8 cellular contexts compared by ENCODE assay signal in genomic region chr10:67884313-67884841, GRCh38. TPM values are rescaled to one million over a fixed set of nuclear protein-coding genes. Genes with fewer than 3 reads are reported as not detected.
A peak's percentile ranks its signal among the peaks of the same experiment; 100 is the strongest.
DNase-seq lines count a peak whose midpoint lies in the region; ATAC-seq and TF ChIP-seq lines count a peak whose summit lies in the region.

TSS of gene SIRT1 (plus strand) at chr10:67884656. CDS start at chr10:67884722, 66 bp downstream.

- POLR2A ChIA-PET in naive thymus-derived CD4-positive, alpha-beta T cell (lab: Charles Lee) = interaction anchor here (1.0 to 7.4 kb wide), 9 partner anchors 28 to 526 kb away, joined by 3 to 54 read pairs (median 3); partner anchors contain the start of genes HERC4, HNRNPH3 and PBLD

- peaks cover 19% of the 10 kb centered on the region for H3K4me1 ChIP-seq in GM23338 (ENCODE audit: insufficient read depth)
- peaks cover 12 to 16% of the 10 kb centered on the region in 2 donors for H3K4me1 ChIP-seq in naive thymus-derived CD4-positive, alpha-beta T cell (ENCODE audit: control insufficient read depth in 2 of 2, insufficient read depth in 2 of 2, low read length in 2 of 2)

- peak; percentile 93 for ATAC-seq in GM23338
- ATAC-seq in naive thymus-derived CD4-positive, alpha-beta T cell = peak; percentile 89
- peak; percentile 93 for ATAC-seq in stimulated activated memory B cell treated with anti-CD40 and anti-IgM and Interleukin-4, amounts not matched to agents 10 μg/mL and 1 μg/mL and 100 μg/mL, for 72 hours

- no peaks in the 10 kb centered on the region for H3K9me2 ChIP-seq in GM23338 (ENCODE audit: insufficient read depth)

- intact Hi-C loops in naive thymus-derived CD4-positive, alpha-beta T cell (cut with micrococcal nuclease) = loop anchor here (1.0 to 10.0 kb wide), 14 partner anchors 16 to 1240 kb away; partner anchors contain the start of genes CCAR1 (in 2 of the 2), VPS26A (in 2 of the 2), DDX21 (in 1 of the 2) and HERC4 (in 1 of the 2)

- H3K9me3 ChIP-seq in naive thymus-derived CD4-positive, alpha-beta T cell (ENCODE audit: control insufficient read depth in 2 of 3, low read length in 3 of 3) = no peaks in the 10 kb centered on the region

- peaks cover 18% of the 10 kb centered on the region for H3K4me1 Mint-ChIP-seq in GM23338
- peaks cover 27 to 43% (median 35%) of the 10 kb centered on the region in 7 donors for H3K4me1 Mint-ChIP-seq in naive thymus-derived CD4-positive, alpha-beta T cell
- peaks cover 22% of the 10 kb centered on the region for H3K4me1 Mint-ChIP-seq in stimulated activated memory B cell treated with anti-CD40 and anti-IgM and Interleukin-4, amounts not matched to agents 10 μg/mL and 1 μg/mL and 100 μg/mL, for 72 hours

- peak within 1 kb of the TSS; percentile 93 for H3K4me2 ChIP-seq in GM23338

- peak within 1 kb of the TSS; percentile 75; the same call in 1 of the 2 replicates for H2AFZ ChIP-seq in GM23338

- H3K4me3 ChIP-seq in GM23338 = peak within 1 kb of the TSS; percentile 94
- H3K4me3 ChIP-seq in naive thymus-derived CD4-positive, alpha-beta T cell (ENCODE audit: low read length) = peak within 1 kb of the TSS; percentile 75

- CTCF ChIA-PET in naive thymus-derived CD4-positive, alpha-beta T cell (lab: Charles Lee) = interaction anchor here (0.9 to 1.5 kb wide), 2 partner anchors 11 to 96 kb away, joined by 3 to 6 read pairs; no protein-coding TSS in a partner anchor

- peaks cover 34% of the 10 kb centered on the region for H4K20me1 ChIP-seq in GM23338 (replicated peaks; ENCODE audit: insufficient read depth)

- peak within 1 kb of the TSS; percentile 92 for H3K27ac Mint-ChIP-seq in GM23338
- peak within 1 kb of the TSS; percentile 90 to 98 (median 95) for H3K27ac Mint-ChIP-seq in naive thymus-derived CD4-positive, alpha-beta T cell
- H3K27ac Mint-ChIP-seq in stimulated activated memory B cell treated with anti-CD40 and anti-IgM and Interleukin-4, amounts not matched to agents 10 μg/mL and 1 μg/mL and 100 μg/mL, for 72 hours = peak within 1 kb of the TSS; percentile 90

- no peaks in the 10 kb centered on the region for H3K27me3 ChIP-seq in GM23338 (ENCODE audit: insufficient read depth)
- H3K27me3 ChIP-seq in naive thymus-derived CD4-positive, alpha-beta T cell (ENCODE audit: control insufficient read depth in 2 of 2, insufficient read depth in 2 of 2, low read length in 2 of 2) = no peaks in the 10 kb centered on the region

- peaks cover 9% of the 10 kb centered on the region for H3F3A ChIP-seq in GM23338 (replicated peaks; ENCODE audit: low read depth)

- H3K36me3 ChIP-seq in GM23338 (ENCODE audit: insufficient read depth) = peaks cover 26% of the 10 kb centered on the region
- peaks cover 9 to 24% (median 11%) of the 10 kb centered on the region in 3 experiments for H3K36me3 ChIP-seq in naive thymus-derived CD4-positive, alpha-beta T cell (ENCODE audit: control insufficient read depth in 2 of 3, insufficient read depth in 3 of 3, low read length in 3 of 3)

- peak within 1 kb of the TSS; percentile 89 for H3K4me3 Mint-ChIP-seq in GM23338
- peak within 1 kb of the TSS; percentile 86 to 98 (median 95) for H3K4me3 Mint-ChIP-seq in naive thymus-derived CD4-positive, alpha-beta T cell
- peak within 1 kb of the TSS; percentile 99 for H3K4me3 Mint-ChIP-seq in stimulated activated memory B cell treated with anti-CD40 and anti-IgM and Interleukin-4, amounts not matched to agents 10 μg/mL and 1 μg/mL and 100 μg/mL, for 72 hours

- DNase-seq in EH (ENCODE audit: low read depth) (peak; percentile 92), GM23338 (ENCODE audit: low spot score) (peak; percentile 97), Kasumi-1 (lab: John Stamatoyannopoulos, UW) (peak; percentile 93 to 96), RKO (ENCODE audit: low spot score) (peak; percentile 92), fibroblast of gingiva (ENCODE audit: low read depth) (peak; percentile 94)
- peak; percentile 83 to 92 for DNase-seq in activated T-helper 1 cell treated with anti-CD3 and anti-CD28 coated beads, Interleukin-2, amount 50 U/mL, for 16 hours (ENCODE audit: low read depth in 1 of 2, low spot score in 1 of 2)
- peak; percentile 87 to 95 (median 90) for DNase-seq in naive thymus-derived CD4-positive, alpha-beta T cell

- peaks cover 45% of the 10 kb centered on the region for H3K79me2 ChIP-seq in GM23338 (replicated peaks; ENCODE audit: insufficient read depth)

- peak within 1 kb of the TSS; percentile 93 for H3K27ac ChIP-seq in GM23338 (ENCODE audit: low read depth)
- peak within 1 kb of the TSS; percentile 83 for H3K27ac ChIP-seq in naive thymus-derived CD4-positive, alpha-beta T cell (ENCODE audit: low read depth, low read length)

- TF ChIP-seq CTCF in GM23338 (conservative IDR thresholded peaks at IDR 0.05; ENCODE audit: low read depth in 2 of 2) = peak in 1 of 2 experiments; percentile 20; a peak in 1 of 4 replicates

- peaks cover 2% of the 10 kb centered on the region; the same call in 1 of the 3 replicates for H3K9me3 Mint-ChIP-seq in GM23338
- peaks cover 0 to 3% (median 0%) of the 10 kb centered on the region in 11 donors for H3K9me3 Mint-ChIP-seq in naive thymus-derived CD4-positive, alpha-beta T cell
- no peaks in the 10 kb centered on the region for H3K9me3 Mint-ChIP-seq in stimulated activated memory B cell treated with anti-CD40 and anti-IgM and Interleukin-4, amounts not matched to agents 10 μg/mL and 1 μg/mL and 100 μg/mL, for 72 hours

- peaks cover 12% of the 10 kb centered on the region for H3K27me3 Mint-ChIP-seq in GM23338 (ENCODE audit: insufficient read depth, low read depth, poor library complexity)
- H3K27me3 Mint-ChIP-seq in naive thymus-derived CD4-positive, alpha-beta T cell = peaks cover 0 to 5% (median 0%) of the 10 kb centered on the region in 5 donors
- no peaks in the 10 kb centered on the region for H3K27me3 Mint-ChIP-seq in stimulated activated memory B cell treated with anti-CD40 and anti-IgM and Interleukin-4, amounts not matched to agents 10 μg/mL and 1 μg/mL and 100 μg/mL, for 72 hours

- H3K36me3 Mint-ChIP-seq in GM23338 (ENCODE audit: low read depth) = peaks cover 42% of the 10 kb centered on the region
- H3K36me3 Mint-ChIP-seq in naive thymus-derived CD4-positive, alpha-beta T cell = peaks cover 0 to 22% (median 21%) of the 10 kb centered on the region in 5 donors
- H3K36me3 Mint-ChIP-seq in stimulated activated memory B cell treated with anti-CD40 and anti-IgM and Interleukin-4, amounts not matched to agents 10 μg/mL and 1 μg/mL and 100 μg/mL, for 72 hours = peaks cover 22% of the 10 kb centered on the region

TF ChIP-seq in GM23338, 12 proteins besides CTCF, POLR2A, EP300 and RAD21 (continues in another document):
- no peak for TF ChIP-seq ZNF331 (CRISPR knock-in tag; IDR thresholded peaks at IDR 0.05; ENCODE audit: low read depth)
- no peak for TF ChIP-seq NANOG (IDR thresholded peaks at IDR 0.05; ENCODE audit: borderline replicate concordance)
- 0 out of 2 replicates have a peak, but pooled peaks have one; percentile 54 for TF ChIP-seq ETS1 (IDR thresholded peaks at IDR 0.05)
- peak; percentile 67 for TF ChIP-seq CREB1 (CRISPR knock-in tag; IDR thresholded peaks at IDR 0.05; ENCODE audit: low read depth)

RNA-seq across cellular contexts. Expression of gene SIRT1, which starts in this region (rescaled TPM):
- 61.6 and 68.0 TPM in 2 replicates for total RNA-seq in GM23338 (2014; rRNA removed; shearing (Covaris generic))
- polyA plus RNA-seq in GM23338 (2016; fragmentation: Nextera tagmentation; extraction: Ambion mirVana) = 32.4 and 35.9 TPM in 2 replicates
- total RNA-seq in naive thymus-derived CD4-positive, alpha-beta T cell = 10 to 100 TPM; 25.9 to 66.8 (median 59.5) TPM
- polyA plus RNA-seq in naive thymus-derived CD4-positive, alpha-beta T cell = 10 to 100 TPM; 13.6 to 24.0 TPM

Comparison
In these comparisons a context has a peak if more than half of its experiments do, and no peak if none do; other contexts are left out.
1. Peak in every context shown above with its lines: DNase-seq, ATAC-seq, H3K4me3 ChIP-seq and H3K27ac ChIP-seq.